31 cellular contexts compared by ENCODE assay signal in genomic region chr17:77037943-77038342, GRCh38.
"Had no signal": no experiment of that assay in that cellular context is flagged by ENCODE, and none has a peak within 500 bp of the region (broad histone marks: within the 10 kb centered on the region; RNA-seq: fewer than 3 reads in every experiment).

No MANE protein-coding gene starts in this region.

- H3K4me1 ChIP-seq: adrenal gland, ascending aorta, left lung, lower lobe of right lung, parathyroid adenoma had no signal

- H3K9me3 Mint-ChIP-seq: activated CD4-positive, alpha-beta memory T cell treated with anti-CD3 and anti-CD28 coated beads for 36 hours; activated CD4-positive, alpha-beta T cell treated with anti-CD3 and anti-CD28 coated beads, Interleukin-2, amount 10 ng/mL, durations not matched to agents 24 days and 14 days; activated naive CD4-positive, alpha-beta T cell treated with anti-CD3 and anti-CD28 coated beads for 36 hours; activated naive CD8-positive, alpha-beta T cell treated with anti-CD3 and anti-CD28 coated beads for 36 hours; activated T-helper 1 cell treated with anti-CD3 and anti-CD28 coated beads, Interleukin-12 subunit alpha, Interleukin-12 subunit beta, Interleukin-2, Interleukin-4 antibody, amounts not matched to agents 30 ng/mL and 10 ng/mL and 1 ng/mL, durations not matched to agents 14 hours and 24 hours and 36 hours; dendritic cell treated with granulocyte-macrophage colony-stimulating factor and Interleukin-4, amounts not matched to agents 40 ng/mL and 50 ng/mL, for 4 days; stimulated activated naive B cell treated with anti-CD40 and anti-IgM and Interleukin-4, amounts not matched to agents 10 μg/mL and 1 μg/mL and 100 μg/mL, for 72 hours had no signal

- H3K27ac ChIP-seq: adrenal gland, ascending aorta, brain microvascular endothelial cell, epithelial cell of prostate, esophagus squamous epithelium, left lung, lower lobe of right lung, parathyroid adenoma, stomach, tibial artery, WERI-Rb-1 had no signal

- H3K36me3 ChIP-seq: adrenal gland, ascending aorta, brain microvascular endothelial cell, esophagus squamous epithelium, left lung, lower lobe of right lung, stomach, tibial artery, WERI-Rb-1 had no signal

- H3K4me3 Mint-ChIP-seq: activated CD4-positive, alpha-beta memory T cell treated with anti-CD3 and anti-CD28 coated beads for 36 hours; activated CD4-positive, alpha-beta T cell treated with anti-CD3 and anti-CD28 coated beads, Interleukin-2, amount 10 ng/mL, durations not matched to agents 24 days and 14 days; activated naive CD4-positive, alpha-beta T cell treated with anti-CD3 and anti-CD28 coated beads for 36 hours; activated naive CD8-positive, alpha-beta T cell treated with anti-CD3 and anti-CD28 coated beads for 36 hours; activated T-helper 1 cell treated with anti-CD3 and anti-CD28 coated beads, Interleukin-12 subunit alpha, Interleukin-12 subunit beta, Interleukin-2, Interleukin-4 antibody, amounts not matched to agents 30 ng/mL and 10 ng/mL and 1 ng/mL, durations not matched to agents 14 hours and 24 hours and 36 hours; dendritic cell treated with granulocyte-macrophage colony-stimulating factor and Interleukin-4, amounts not matched to agents 40 ng/mL and 50 ng/mL, for 4 days; nephron progenitor cell; T-helper 17 cell had no signal

- DNase-seq: activated CD4-positive, alpha-beta memory T cell treated with anti-CD3 and anti-CD28 coated beads for 36 hours; activated CD4-positive, alpha-beta T cell treated with anti-CD3 and anti-CD28 coated beads, Interleukin-2, amount 10 ng/mL, durations not matched to agents 24 days and 14 days; activated CD4-positive, CD25-positive, alpha-beta regulatory T cell treated with anti-CD3 and anti-CD28 coated beads, Interleukin-2, amount 50 U/mL, for 72 hours; activated CD8-positive, alpha-beta memory T cell treated with anti-CD3 and anti-CD28 coated beads, Interleukin-2, amount 50 U/mL, for 4 hours; activated effector memory CD4-positive, alpha-beta T cell treated with anti-CD3 and anti-CD28 coated beads, Interleukin-2, amount 50 U/mL, for 16 hours; activated naive CD4-positive, alpha-beta T cell treated with anti-CD3 and anti-CD28 coated beads for 36 hours; activated naive CD8-positive, alpha-beta T cell treated with anti-CD3 and anti-CD28 coated beads for 36 hours; activated T-cell treated with anti-CD3 and anti-CD28 coated beads, Interleukin-2, amount 50 U/mL, for 1 hour; adrenal gland; brain microvascular endothelial cell; effector CD4-positive, alpha-beta T cell; esophagus squamous epithelium; foreskin melanocyte; left lung; lower lobe of right lung; mesenchymal stem cell; nephron progenitor cell; right cardiac atrium; stimulated activated CD4-positive, alpha-beta T cell treated with anti-CD3 and anti-CD28 coated beads, Interleukin-15, amount 100 ng/mL, for 24 hours; stimulated activated CD4-positive, alpha-beta T cell treated with anti-CD3 and anti-CD28 coated beads, Interleukin-2, amount 100 ng/mL, for 24 hours; stimulated activated naive B cell treated with anti-CD40 and anti-IgM and Interleukin-4, amounts not matched to agents 10 μg/mL and 1 μg/mL and 100 μg/mL, for 72 hours; stomach; T-helper 17 cell; T1000; tibial artery; WERI-Rb-1 had no signal

- H3K9ac ChIP-seq: parathyroid adenoma had no signal

- ATAC-seq: left lung; lower lobe of right lung; right cardiac atrium; stimulated activated naive B cell treated with anti-CD40 and anti-IgM and Interleukin-4, amounts not matched to agents 10 μg/mL and 1 μg/mL and 100 μg/mL, for 72 hours; T-helper 17 cell had no signal

- H3K4me3 ChIP-seq: adrenal gland, ascending aorta, esophagus squamous epithelium, left lung, lower lobe of right lung, stomach, tibial artery had no signal

- H2AFZ ChIP-seq: parathyroid adenoma had no signal

- H3K4me1 Mint-ChIP-seq: activated CD4-positive, alpha-beta T cell treated with anti-CD3 and anti-CD28 coated beads, Interleukin-2, amount 10 ng/mL, durations not matched to agents 24 days and 14 days; activated naive CD8-positive, alpha-beta T cell treated with anti-CD3 and anti-CD28 coated beads for 36 hours had no signal

- H3K27me3 ChIP-seq: ascending aorta, brain microvascular endothelial cell had no signal

- H3K79me2 ChIP-seq: parathyroid adenoma had no signal

- H3K27ac Mint-ChIP-seq: activated CD4-positive, alpha-beta memory T cell treated with anti-CD3 and anti-CD28 coated beads for 36 hours; activated CD4-positive, alpha-beta T cell treated with anti-CD3 and anti-CD28 coated beads, Interleukin-2, amount 10 ng/mL, durations not matched to agents 24 days and 14 days; activated naive CD4-positive, alpha-beta T cell treated with anti-CD3 and anti-CD28 coated beads for 36 hours; activated naive CD8-positive, alpha-beta T cell treated with anti-CD3 and anti-CD28 coated beads for 36 hours; activated T-helper 1 cell treated with anti-CD3 and anti-CD28 coated beads, Interleukin-12 subunit alpha, Interleukin-12 subunit beta, Interleukin-2, Interleukin-4 antibody, amounts not matched to agents 30 ng/mL and 10 ng/mL and 1 ng/mL, durations not matched to agents 14 hours and 24 hours and 36 hours; dendritic cell treated with granulocyte-macrophage colony-stimulating factor and Interleukin-4, amounts not matched to agents 40 ng/mL and 50 ng/mL, for 4 days; nephron progenitor cell; T-helper 17 cell had no signal

- H3K36me3 Mint-ChIP-seq: activated CD4-positive, alpha-beta memory T cell treated with anti-CD3 and anti-CD28 coated beads for 36 hours; activated naive CD8-positive, alpha-beta T cell treated with anti-CD3 and anti-CD28 coated beads for 36 hours; stimulated activated naive B cell treated with anti-CD40 and anti-IgM and Interleukin-4, amounts not matched to agents 10 μg/mL and 1 μg/mL and 100 μg/mL, for 72 hours had no signal

- H3K9me3 ChIP-seq: adrenal gland, ascending aorta, esophagus squamous epithelium, left lung, lower lobe of right lung, stomach, tibial artery had no signal
